ENCODE assay signal across 15 cellular contexts in genomic region chr9:38651400-38652042, GRCh38.
"Had no signal": no experiment of that assay in that cellular context is flagged by ENCODE, and none has a peak within 500 bp of the region (broad histone marks: within the 10 kb centered on the region; RNA-seq: fewer than 3 reads in every experiment).

No MANE protein-coding gene starts in this region.

- H3K4me3 Mint-ChIP-seq: activated CD8-positive, alpha-beta T cell treated with anti-CD3 and anti-CD28 coated beads, Interleukin-2, amount 10 ng/mL, durations not matched to agents 7 days and 5 days; nephron progenitor cell; stimulated activated memory B cell treated with anti-CD40 and anti-IgM and Interleukin-4, amounts not matched to agents 10 μg/mL and 1 μg/mL and 100 μg/mL, for 72 hours; T-cell had no signal

- H3K9me3 ChIP-seq: adrenal gland, left lung, ovary, upper lobe of right lung had no signal

- H3K27ac ChIP-seq: adrenal gland, left lung, ovary, upper lobe of right lung, VCaP had no signal

- H3K4me1 ChIP-seq: adrenal gland, left lung, upper lobe of right lung had no signal

- H3K27me3 ChIP-seq: adrenal gland, ovary, upper lobe of right lung had no signal

- H3K4me1 Mint-ChIP-seq: T-cell had no signal

- DNase-seq: activated CD4-positive, alpha-beta T cell treated with anti-CD3 and anti-CD28 coated beads for 48 hours; activated CD8-positive, alpha-beta memory T cell treated with anti-CD3 and anti-CD28 coated beads, Interleukin-2, amount 50 U/mL, for 48 hours; activated CD8-positive, alpha-beta T cell treated with anti-CD3 and anti-CD28 coated beads, Interleukin-2, amount 10 ng/mL, durations not matched to agents 7 days and 5 days; activated naive CD4-positive, alpha-beta T cell treated with anti-CD3 and anti-CD28 coated beads, Interleukin-2, amount 50 U/mL, for 16 hours; adrenal gland; dorsolateral prefrontal cortex; left lung; mesendoderm; nephron progenitor cell; ovary; T-cell; T1000; upper lobe of right lung had no signal

- H3K4me3 ChIP-seq: adrenal gland, left lung, ovary, upper lobe of right lung had no signal

- H3K36me3 Mint-ChIP-seq: stimulated activated memory B cell treated with anti-CD40 and anti-IgM and Interleukin-4, amounts not matched to agents 10 μg/mL and 1 μg/mL and 100 μg/mL, for 72 hours; T-cell had no signal

- H3K27ac Mint-ChIP-seq: activated CD8-positive, alpha-beta T cell treated with anti-CD3 and anti-CD28 coated beads, Interleukin-2, amount 10 ng/mL, durations not matched to agents 7 days and 5 days; nephron progenitor cell; stimulated activated memory B cell treated with anti-CD40 and anti-IgM and Interleukin-4, amounts not matched to agents 10 μg/mL and 1 μg/mL and 100 μg/mL, for 72 hours; T-cell had no signal

- H3K9me3 Mint-ChIP-seq: stimulated activated memory B cell treated with anti-CD40 and anti-IgM and Interleukin-4, amounts not matched to agents 10 μg/mL and 1 μg/mL and 100 μg/mL, for 72 hours; T-cell had no signal

- ATAC-seq: activated CD8-positive, alpha-beta T cell treated with anti-CD3 and anti-CD28 coated beads, Interleukin-2, amount 10 ng/mL, durations not matched to agents 7 days and 5 days; left lung; T-cell; upper lobe of right lung had no signal
